Comparison of ENCODE assay signal across 16 cellular contexts in the genomic region with DNA sequence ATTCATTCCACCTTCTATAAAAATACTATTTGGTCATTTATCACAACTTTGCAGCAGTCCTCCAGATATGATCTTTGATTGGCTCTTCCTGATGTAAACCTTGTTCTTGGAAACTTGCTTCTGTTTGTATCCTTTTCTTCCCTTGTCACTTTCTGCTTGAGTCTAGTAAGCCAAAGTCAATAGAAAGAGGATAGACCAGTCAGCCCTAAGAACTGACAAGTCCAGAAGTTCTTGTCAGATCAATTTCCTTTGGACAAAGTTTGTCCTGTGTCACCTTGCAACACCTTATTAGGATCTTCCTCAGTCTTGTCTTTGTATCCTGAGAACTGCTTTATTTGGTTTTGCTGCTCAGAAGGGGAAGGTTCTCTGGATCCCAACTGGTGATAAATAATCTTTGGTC.
"Had no signal": no experiment of that assay in that cellular context is flagged by ENCODE, and none has a peak within 500 bp of the region (broad histone marks: within the 10 kb centered on the region; RNA-seq: fewer than 3 reads in every experiment).

No MANE protein-coding gene starts in this region.

- H3K4me1 ChIP-seq: SJCRH30 had no signal

- H3K27ac ChIP-seq: SJCRH30 had no signal

- DNase-seq: IMR-90, Karpas-422, KG1, MM.1S, NCI-H1092 treated with DMSO at 0.1 percent for 48 hours, NCI-H1436, NCI-H187 treated with DMSO at 0.1 percent for 48 hours, NCI-H2029 treated with DMSO at 0.1 percent for 48 hours, NCI-H2107, NCI-H2227 treated with DMSO at 0.1 percent for 48 hours, NCI-H524, NCI-H69, NCI-H774, Right ventricle myocardium superior, RPMI8226, SJCRH30 had no signal

- H3K4me3 ChIP-seq: SJCRH30 had no signal

- H3K27me3 ChIP-seq: SJCRH30 had no signal

- H3K36me3 ChIP-seq: SJCRH30 had no signal
